In the genomic region with DNA sequence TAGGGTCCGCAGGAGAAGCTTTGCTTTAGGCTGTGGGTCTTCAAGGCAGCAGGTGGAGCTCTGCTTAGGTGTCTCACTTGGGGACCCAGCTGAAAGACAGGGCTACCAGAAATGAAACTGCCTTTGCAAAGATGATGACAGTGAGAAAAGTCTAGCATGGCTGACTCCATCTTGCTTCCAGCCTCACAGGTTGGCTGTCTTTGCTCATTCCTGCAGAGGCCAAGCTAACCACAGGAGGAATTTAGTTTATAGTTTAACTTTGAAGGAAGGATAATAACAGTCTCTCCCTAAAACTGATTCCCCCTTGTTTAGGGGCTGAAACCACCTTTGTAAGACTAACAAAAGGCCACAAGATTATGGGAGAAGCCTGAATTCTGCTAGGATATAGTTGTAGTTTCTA, we compare ENCODE assay signal across 20 cellular contexts.
"Had no signal": no experiment of that assay in that cellular context is flagged by ENCODE, and none has a peak within 500 bp of the region (broad histone marks: within the 10 kb centered on the region; RNA-seq: fewer than 3 reads in every experiment).

No MANE protein-coding gene starts in this region.

- H3K4me1 ChIP-seq: psoas muscle, right lobe of liver, stomach, testis, upper lobe of left lung had no signal

- FAIRE-seq: kidney had no signal

- DNase-seq: activated CD4-positive, alpha-beta T cell treated with anti-CD3 and anti-CD28 coated beads, Interleukin-2, amount 10 ng/mL, durations not matched to agents 7 days and 5 days; activated CD8-positive, alpha-beta memory T cell treated with anti-CD3 and anti-CD28 coated beads, Interleukin-2, amount 50 U/mL, for 48 hours; activated gamma-delta T cell; activated T-cell treated with anti-CD3 and anti-CD28 coated beads, Interleukin-2, amount 50 U/mL, for 72 hours; amniotic stem cell; cortex of kidney; effector memory CD8-positive, alpha-beta T cell; hippocampal formation; kidney; left ventricle myocardium inferior; nucleus accumbens; psoas muscle; right lobe of liver; stimulated activated CD4-positive, alpha-beta T cell treated with anti-CD3 and anti-CD28 coated beads, Interleukin-1b, Interleukin-23, amount 100 ng/mL, for 48 hours; stomach; T-helper 9 cell; testis; upper lobe of left lung had no signal

- ATAC-seq: activated naive CD4-positive, alpha-beta T cell treated with anti-CD3 and anti-CD28 coated beads, Interleukin-2, amount 50 U/mL, for 72 hours; activated T-cell treated with anti-CD3 and anti-CD28 coated beads, Interleukin-2, amount 50 U/mL, for 72 hours; effector memory CD8-positive, alpha-beta T cell; natural killer cell treated with Interleukin-12 subunit alpha and Interleukin-12 subunit beta and Interleukin-15 and Interleukin-18, amount 100 ng/mL, for 72 hours; psoas muscle; right lobe of liver had no signal

- H3K36me3 ChIP-seq: left ventricle myocardium inferior, right lobe of liver, stomach, upper lobe of left lung had no signal

- H3K27me3 ChIP-seq: right lobe of liver, stomach, testis, upper lobe of left lung had no signal

- H3K9me3 ChIP-seq: psoas muscle, right lobe of liver, testis, upper lobe of left lung had no signal

- H3K27ac ChIP-seq: left ventricle myocardium inferior, psoas muscle, right lobe of liver, stomach, testis, upper lobe of left lung had no signal

- H3K4me3 ChIP-seq: left ventricle myocardium inferior, psoas muscle, right lobe of liver, stomach, testis, upper lobe of left lung had no signal
